ENCODE assay signal across 8 cellular contexts in genomic region chr1:212752256-212752933, GRCh38. TPM values are rescaled to one million over a fixed set of nuclear protein-coding genes. Genes with fewer than 3 reads are reported as not detected.
DNase-seq lines count a peak whose midpoint lies in the region; TF ChIP-seq lines count a peak whose summit lies in the region.

No MANE protein-coding gene starts in this region.

- peaks cover 1% of the 10 kb centered on the region for H3K79me1 ChIP-seq in mesendoderm (ENCODE audit: low read length)

- DNase-seq in AG20443 (ENCODE audit: low spot score) (peak; percentile 38), HCEC 1CT (peak; percentile 34), medulla oblongata (ENCODE audit: extremely low spot score) (peak; percentile 82), middle frontal gyrus (ENCODE audit: extremely low spot score, low spot score) (no peak), mesendoderm (no peak), GM13976 (ENCODE audit: low spot score) (no peak)
- DNase-seq in activated CD4-positive, alpha-beta memory T cell treated with anti-CD3 and anti-CD28 coated beads, Interleukin-2, amount 10 ng/mL, durations not matched to agents 7 days and 5 days = no peak
- no peak for DNase-seq in activated CD8-positive, alpha-beta memory T cell treated with anti-CD3 and anti-CD28 coated beads for 24 hours

- no peaks in the 10 kb centered on the region for H3K27me3 Mint-ChIP-seq in activated CD4-positive, alpha-beta memory T cell treated with anti-CD3 and anti-CD28 coated beads, Interleukin-2, amount 10 ng/mL, durations not matched to agents 7 days and 5 days

- no peak overlapping the region for H3K56ac ChIP-seq in mesendoderm (ENCODE audit: low read length)

- H3K4me2 ChIP-seq in mesendoderm (ENCODE audit: low read length) = no peak overlapping the region

- H3K4me1 Mint-ChIP-seq in activated CD4-positive, alpha-beta memory T cell treated with anti-CD3 and anti-CD28 coated beads, Interleukin-2, amount 10 ng/mL, durations not matched to agents 7 days and 5 days = peaks cover 40% of the 10 kb centered on the region

- no peaks in the 10 kb centered on the region for H3K36me3 ChIP-seq in mesendoderm (ENCODE audit: control insufficient read depth, insufficient read depth, low read length)

- POLR2A ChIA-PET in activated CD4-positive, alpha-beta memory T cell treated with anti-CD3 and anti-CD28 coated beads, Interleukin-2, amount 10 ng/mL, durations not matched to agents 7 days and 5 days (lab: Charles Lee) = interaction anchor here (0.5 to 1.5 kb wide), 3 partner anchors 8 to 144 kb away, joined by 3 to 5 read pairs (median 3); partner anchors contain the start of gene ATF3

- no peak overlapping the region for H2AK5ac ChIP-seq in mesendoderm (ENCODE audit: low read length)

- H3K4me3 Mint-ChIP-seq in activated CD4-positive, alpha-beta memory T cell treated with anti-CD3 and anti-CD28 coated beads, Interleukin-2, amount 10 ng/mL, durations not matched to agents 7 days and 5 days = peak overlapping the region; percentile 50

- TF ChIP-seq CTCF in GM13976 (IDR thresholded peaks at IDR 0.05; ENCODE audit: borderline replicate concordance, control extremely low read depth, extremely low read depth, insufficient read depth, missing control alignments) = no peak

- H3K79me2 ChIP-seq in mesendoderm (ENCODE audit: control insufficient read depth, insufficient read depth, low read length) = no peaks in the 10 kb centered on the region

- H4K8ac ChIP-seq in mesendoderm (ENCODE audit: low read depth, low read length) = no peak overlapping the region

- no peak overlapping the region for H3K9ac ChIP-seq in mesendoderm (ENCODE audit: low read length)

- no peak overlapping the region for H2BK120ac ChIP-seq in mesendoderm (ENCODE audit: low read depth, low read length)

- CTCF ChIA-PET in activated CD4-positive, alpha-beta memory T cell treated with anti-CD3 and anti-CD28 coated beads, Interleukin-2, amount 10 ng/mL, durations not matched to agents 7 days and 5 days (lab: Charles Lee) = interaction anchor here (0.5 to 6.2 kb wide), 12 partner anchors 11 to 671 kb away, joined by 3 to 40 read pairs (median 6); partner anchors contain the start of gene BATF3

- H3K4me1 ChIP-seq in mesendoderm (ENCODE audit: control insufficient read depth, low read depth, low read length) = no peaks in the 10 kb centered on the region

- in situ Hi-C loops in GM13976 (cut with MboI; ENCODE audit: low sequenced_read_pairs, unreplicated experiment) = no loop called here

- H2BK15ac ChIP-seq in mesendoderm (replicated peaks; ENCODE audit: low read depth) = no peak overlapping the region

- no peak overlapping the region for H2BK5ac ChIP-seq in mesendoderm (ENCODE audit: low read length)

- peaks cover 6% of the 10 kb centered on the region for H3K36me3 Mint-ChIP-seq in activated CD4-positive, alpha-beta memory T cell treated with anti-CD3 and anti-CD28 coated beads, Interleukin-2, amount 10 ng/mL, durations not matched to agents 7 days and 5 days (ENCODE audit: low read depth)

- H3K27ac ChIP-seq in mesendoderm (ENCODE audit: low read depth, low read length) = no peak overlapping the region

- no peaks in the 10 kb centered on the region for H3K9me3 Mint-ChIP-seq in activated CD4-positive, alpha-beta memory T cell treated with anti-CD3 and anti-CD28 coated beads, Interleukin-2, amount 10 ng/mL, durations not matched to agents 7 days and 5 days

- peak overlapping the region; percentile 67 for H3K27ac Mint-ChIP-seq in activated CD4-positive, alpha-beta memory T cell treated with anti-CD3 and anti-CD28 coated beads, Interleukin-2, amount 10 ng/mL, durations not matched to agents 7 days and 5 days

- H3K4me3 ChIP-seq in mesendoderm (ENCODE audit: low read length) = no peak overlapping the region

- H3K23ac ChIP-seq in mesendoderm (ENCODE audit: low read length) = no peak overlapping the region

- H4K5ac ChIP-seq in mesendoderm (ENCODE audit: low read length) = no peak overlapping the region

- no peak overlapping the region for H3K4ac ChIP-seq in mesendoderm (ENCODE audit: low read depth, low read length)

- WGBS in mesendoderm (ENCODE audit: extremely low coverage, insufficient coverage, low lambda C conversion rate) = no CpG with 5 or more reads among the region's 3 CpGs

- H3K18ac ChIP-seq in mesendoderm (ENCODE audit: low read length) = no peak overlapping the region

- no peaks in the 10 kb centered on the region for H3K27me3 ChIP-seq in mesendoderm (ENCODE audit: insufficient read depth, low read length, poor library complexity)

RNA-seq across cellular contexts. Expression of gene NSL1, which starts 39.2 kb away (rescaled TPM):
- 10 to 100 TPM; 36.4 to 38.1 TPM for total RNA-seq in activated CD4-positive, alpha-beta memory T cell treated with anti-CD3 and anti-CD28 coated beads, Interleukin-2, amount 10 ng/mL, durations not matched to agents 7 days and 5 days
- polyA plus RNA-seq in mesendoderm (2013, experiment 1 of 2) = 34.4 TPM
- 36.3 TPM for polyA plus RNA-seq in mesendoderm (2013, experiment 2 of 2)

RNA-seq across cellular contexts. Expression of gene TATDN3, which starts 39.3 kb away (rescaled TPM):
- 10 to 100 TPM; 18.6 to 20.2 TPM for total RNA-seq in activated CD4-positive, alpha-beta memory T cell treated with anti-CD3 and anti-CD28 coated beads, Interleukin-2, amount 10 ng/mL, durations not matched to agents 7 days and 5 days
- polyA plus RNA-seq in mesendoderm (2013, experiment 1 of 2) = 9.4 TPM
- polyA plus RNA-seq in mesendoderm (2013, experiment 2 of 2) = 9.0 TPM

RNA-seq across cellular contexts. Expression of gene BATF3, which starts 52.8 kb away (rescaled TPM):
- total RNA-seq in activated CD4-positive, alpha-beta memory T cell treated with anti-CD3 and anti-CD28 coated beads, Interleukin-2, amount 10 ng/mL, durations not matched to agents 7 days and 5 days = 10 to 100 TPM; 56.5 to 56.7 TPM
- 4.5 TPM for polyA plus RNA-seq in mesendoderm (2013, experiment 1 of 2)
- polyA plus RNA-seq in mesendoderm (2013, experiment 2 of 2) = 5.8 TPM

Comparison
In these comparisons a context has a peak if more than half of its experiments do, and no peak if none do; other contexts are left out.
1. DNase-seq: peak in AG20443 (single experiment), HCEC 1CT (single experiment) and medulla oblongata (single experiment); none in activated CD4-positive, alpha-beta memory T cell treated with anti-CD3 and anti-CD28 coated beads, Interleukin-2, amount 10 ng/mL, durations not matched to agents 7 days and 5 days (single experiment), middle frontal gyrus (single experiment), mesendoderm (single experiment), activated CD8-positive, alpha-beta memory T cell treated with anti-CD3 and anti-CD28 coated beads for 24 hours (single experiment) and GM13976 (single experiment).